In genomic region chr9:98897745-98898144, GRCh38 we compare ENCODE assay signal across 19 cellular contexts. TPM values are rescaled to one million over a fixed set of nuclear protein-coding genes. Genes with fewer than 3 reads are reported as not detected.
A peak's percentile ranks its signal among the peaks of the same experiment; 100 is the strongest.
DNase-seq lines count a peak whose midpoint lies in the region; ATAC-seq and TF ChIP-seq lines count a peak whose summit lies in the region.
"Had no signal": no experiment of that assay in that cellular context is flagged by ENCODE, and none has a peak within 500 bp of the region (broad histone marks: within the 10 kb centered on the region; RNA-seq: fewer than 3 reads in every experiment).

No MANE protein-coding gene starts in this region.

- H3K27me3 Mint-ChIP-seq in nephron (ENCODE audit: low read depth): peaks cover 3% of the 10 kb centered on the region

- no peaks in the 10 kb centered on the region for H3K36me3 Mint-ChIP-seq in nephron (ENCODE audit: low read depth)

- TF ChIP-seq CTCF in nephron (IDR thresholded peaks at IDR 0.05; ENCODE audit: unreplicated experiment in 3 of 3): no peak

- H3K4me3 Mint-ChIP-seq in nephron: no peak overlapping the region
- H3K4me3 Mint-ChIP-seq: CD4-positive, alpha-beta T cell; IgD-negative memory B cell had no signal

- peaks cover 18% of the 10 kb centered on the region for H3K9me3 Mint-ChIP-seq in nephron

- peaks cover 18% of the 10 kb centered on the region for H3K4me1 Mint-ChIP-seq in nephron
- H3K4me1 Mint-ChIP-seq: IgD-negative memory B cell had no signal

- no peak for ATAC-seq in GM21737 (IDR thresholded peaks at IDR 0.05; ENCODE audit: unreplicated experiment)

- peak; percentile 80 for DNase-seq in LHCN-M2 (ENCODE audit: low read depth)
- DNase-seq in amniotic epithelial cell (ENCODE audit: low read depth): peak; percentile 80
- DNase-seq in epithelial cell of prostate (ENCODE audit: low read depth, low spot score): peak; percentile 20
- DNase-seq in NOMO-1 (lab: John Stamatoyannopoulos, UW; ENCODE audit: unreplicated experiment in 2 of 2): no peak
- no peak for DNase-seq in glomerular visceral epithelial cell (ENCODE audit: extremely low spot score)
- no peak for DNase-seq in DMS 273 treated with DMSO at 0.1 percent for 48 hours (lab: John Stamatoyannopoulos, UW)
- DNase-seq: ACHN; Calu3; CD4-positive, alpha-beta T cell; DMS79 treated with DMSO at 0.1 percent for 48 hours; GF-D8; NCI-H1092; NCI-H1694 treated with DMSO at 0.1 percent for 48 hours; NCI-H446 treated with DMSO at 0.1 percent for 48 hours; NCI-H774; SW 1271 had no signal

- no peak overlapping the region for H3K27ac ChIP-seq in epithelial cell of prostate

- H3K27ac Mint-ChIP-seq in nephron: peak overlapping the region in 2 of 3 experiments; percentile 10 to 79
- H3K27ac Mint-ChIP-seq: CD4-positive, alpha-beta T cell; IgD-negative memory B cell had no signal

RNA-seq across cellular contexts. Expression of gene COL15A1, which starts 46.0 kb away (rescaled TPM):
- total RNA-seq in LHCN-M2 (2014; rRNA removed): 3.4 and 5.3 TPM in 2 replicates
- 3.4 TPM for polyA plus RNA-seq in LHCN-M2 (2012)
- total RNA-seq: Calu3; CD4-positive, alpha-beta T cell had no signal

Comparison
In these comparisons a context has a peak if more than half of its experiments do, and no peak if none do; other contexts are left out.
1. DNase-seq: peak in LHCN-M2 (single experiment), amniotic epithelial cell (single experiment) and epithelial cell of prostate (single experiment); none in NOMO-1 (0 of 2), glomerular visceral epithelial cell (single experiment) and DMS 273 treated with DMSO at 0.1 percent for 48 hours (single experiment).